In genomic region chr3:24288538-24289236, GRCh38 we compare ENCODE assay signal across 18 cellular contexts.
DNase-seq lines count a peak whose midpoint lies in the region; ATAC-seq, FAIRE-seq and TF ChIP-seq lines count a peak whose summit lies in the region.
"Had no signal": no experiment of that assay in that cellular context is flagged by ENCODE, and none has a peak within 500 bp of the region (broad histone marks: within the 10 kb centered on the region; RNA-seq: fewer than 3 reads in every experiment).

No MANE protein-coding gene starts in this region.

- no peaks in the 10 kb centered on the region for H3K27me3 ChIP-seq in breast epithelium
- H3K27me3 ChIP-seq in pancreas: no peaks in the 10 kb centered on the region
- no peaks in the 10 kb centered on the region for H3K27me3 ChIP-seq in vagina
- H3K27me3 ChIP-seq: body of pancreas had no signal

- TF ChIP-seq CTCF in breast epithelium (IDR thresholded peaks at IDR 0.05) (no peak), MCF 10A (IDR thresholded peaks at IDR 0.05; ENCODE audit: unreplicated experiment) (no peak), pancreas (IDR thresholded peaks at IDR 0.05) (no peak), vagina (IDR thresholded peaks at IDR 0.05) (no peak), natural killer cell (IDR thresholded peaks at IDR 0.05) (no peak)

- H3K27ac ChIP-seq in breast epithelium: peak overlapping the region; percentile 60 to 68
- H3K27ac ChIP-seq in pancreas: no peak overlapping the region
- H3K27ac ChIP-seq in vagina: peak overlapping the region; percentile 14
- H3K27ac ChIP-seq: body of pancreas had no signal

- H3K36me3 ChIP-seq in breast epithelium: no peaks in the 10 kb centered on the region
- no peaks in the 10 kb centered on the region for H3K36me3 ChIP-seq in pancreas
- H3K36me3 ChIP-seq in vagina: no peaks in the 10 kb centered on the region

- ATAC-seq in left cardiac atrium (peak; percentile 79 to 93), pancreas (peak in 3 of 4 donors; percentile 22 to 43 (median 32)), natural killer cell (no peak)
- ATAC-seq: body of pancreas; stimulated activated naive CD8-positive, alpha-beta T cell treated with anti-CD3 and anti-CD28 coated beads, Interleukin-15, amount 100 ng/mL, for 72 hours had no signal

- DNase-seq in breast epithelium (ENCODE audit: low spot score in 2 of 2) (no peak), MCF 10A (ENCODE audit: unreplicated experiment) (no peak), left cardiac atrium (peak; percentile 25), pancreas (no peak), vagina (ENCODE audit: extremely low spot score in 2 of 2) (no peak), natural killer cell (no peak), NK-92 (lab: John Stamatoyannopoulos, UW; ENCODE audit: unreplicated experiment) (no peak), CD1c-positive myeloid dendritic cell (ENCODE audit: extremely low spot score) (no peak)
- DNase-seq: activated CD4-positive, alpha-beta T cell treated with anti-CD3 and anti-CD28 coated beads, Interleukin-2, amount 10 ng/mL, durations not matched to agents 24 days and 14 days; COR-L47; H9; NCI-H1092; NCI-H2227 treated with DMSO at 0.1 percent for 48 hours; stimulated activated naive CD8-positive, alpha-beta T cell treated with anti-CD3 and anti-CD28 coated beads, Interleukin-15, amount 100 ng/mL, for 72 hours had no signal

- 77 to 82% methylated on average over 8 of the region's 8 CpGs for WGBS in pancreas, 2 donors

- H3K27me3 Mint-ChIP-seq in MCF 10A (ENCODE audit: insufficient read depth, unreplicated experiment) (no peaks in the 10 kb centered on the region), natural killer cell (ENCODE audit: low read depth in 2 of 2) (no peaks in the 10 kb centered on the region)
- H3K27me3 Mint-ChIP-seq: activated CD4-positive, alpha-beta T cell treated with anti-CD3 and anti-CD28 coated beads, Interleukin-2, amount 10 ng/mL, durations not matched to agents 24 days and 14 days; stimulated activated naive CD8-positive, alpha-beta T cell treated with anti-CD3 and anti-CD28 coated beads, Interleukin-15, amount 100 ng/mL, for 72 hours had no signal

- H3K4me3 Mint-ChIP-seq in MCF 10A (ENCODE audit: unreplicated experiment) (no peak overlapping the region), natural killer cell (no peak overlapping the region)
- H3K4me3 Mint-ChIP-seq: activated CD4-positive, alpha-beta T cell treated with anti-CD3 and anti-CD28 coated beads, Interleukin-2, amount 10 ng/mL, durations not matched to agents 24 days and 14 days; activated T-helper 1 cell treated with anti-CD3 and anti-CD28 coated beads, Interleukin-12 subunit alpha, Interleukin-12 subunit beta, Interleukin-2, Interleukin-4 antibody, amounts not matched to agents 30 ng/mL and 10 ng/mL and 1 ng/mL, durations not matched to agents 14 hours and 24 hours and 36 hours; H9; stimulated activated naive CD8-positive, alpha-beta T cell treated with anti-CD3 and anti-CD28 coated beads, Interleukin-15, amount 100 ng/mL, for 72 hours had no signal

- no peaks in the 10 kb centered on the region for H3K9me3 ChIP-seq in breast epithelium
- H3K9me3 ChIP-seq in pancreas: no peaks in the 10 kb centered on the region
- H3K9me3 ChIP-seq in vagina: no peaks in the 10 kb centered on the region
- H3K9me3 ChIP-seq: body of pancreas had no signal

- no peak overlapping the region for H3K27ac Mint-ChIP-seq in MCF 10A (ENCODE audit: low read depth, unreplicated experiment)
- no peak overlapping the region for H3K27ac Mint-ChIP-seq in natural killer cell
- H3K27ac Mint-ChIP-seq: activated CD4-positive, alpha-beta T cell treated with anti-CD3 and anti-CD28 coated beads, Interleukin-2, amount 10 ng/mL, durations not matched to agents 24 days and 14 days; activated T-helper 1 cell treated with anti-CD3 and anti-CD28 coated beads, Interleukin-12 subunit alpha, Interleukin-12 subunit beta, Interleukin-2, Interleukin-4 antibody, amounts not matched to agents 30 ng/mL and 10 ng/mL and 1 ng/mL, durations not matched to agents 14 hours and 24 hours and 36 hours; H9; stimulated activated naive CD8-positive, alpha-beta T cell treated with anti-CD3 and anti-CD28 coated beads, Interleukin-15, amount 100 ng/mL, for 72 hours had no signal

- no TSS peak for BruUV-seq in MCF 10A (replicated peaks; lab: Mats Ljungman, UMichigan)

- H3K4me1 ChIP-seq in breast epithelium (peaks cover 3 to 13% of the 10 kb centered on the region in 2 donors), pancreas (peaks cover 0 to 7% (median 0%) of the 10 kb centered on the region in 3 donors), vagina (peaks cover 22% of the 10 kb centered on the region)

- H3K4me1 Mint-ChIP-seq in MCF 10A (ENCODE audit: insufficient read depth, unreplicated experiment) (no peaks in the 10 kb centered on the region), natural killer cell (no peaks in the 10 kb centered on the region)
- H3K4me1 Mint-ChIP-seq: activated CD4-positive, alpha-beta T cell treated with anti-CD3 and anti-CD28 coated beads, Interleukin-2, amount 10 ng/mL, durations not matched to agents 24 days and 14 days; H9; stimulated activated naive CD8-positive, alpha-beta T cell treated with anti-CD3 and anti-CD28 coated beads, Interleukin-15, amount 100 ng/mL, for 72 hours had no signal

- no peak for FAIRE-seq in pancreas (lab: Jason Lieb, UNC)
- FAIRE-seq: A204.1, HTR-8/SVneo had no signal

- intact Hi-C loops in breast epithelium (cut with DNase I; ENCODE audit: low total_unique reads) (no loop called here), MCF 10A (cut with micrococcal nuclease) (no loop called here), left cardiac atrium (cut with DNase I) (no loop called here), pancreas (cut with DNase I) (no loop called here), vagina (cut with DNase I) (no loop called here), natural killer cell (cut with micrococcal nuclease) (no loop called here)

- CTCF ChIA-PET in MCF 10A (lab: Yijun Ruan, JAX): interaction anchor here (1.0 kb wide), 1 partner anchor 25 kb away, joined by 4 read pairs; no protein-coding TSS in a partner anchor

- H3K9me3 Mint-ChIP-seq in MCF 10A (ENCODE audit: unreplicated experiment): no peaks in the 10 kb centered on the region
- H3K9me3 Mint-ChIP-seq in natural killer cell: peaks cover 0 to 3% of the 10 kb centered on the region in 2 donors
- H3K9me3 Mint-ChIP-seq: activated CD4-positive, alpha-beta T cell treated with anti-CD3 and anti-CD28 coated beads, Interleukin-2, amount 10 ng/mL, durations not matched to agents 24 days and 14 days; activated T-helper 1 cell treated with anti-CD3 and anti-CD28 coated beads, Interleukin-12 subunit alpha, Interleukin-12 subunit beta, Interleukin-2, Interleukin-4 antibody, amounts not matched to agents 30 ng/mL and 10 ng/mL and 1 ng/mL, durations not matched to agents 14 hours and 24 hours and 36 hours; H9; stimulated activated naive CD8-positive, alpha-beta T cell treated with anti-CD3 and anti-CD28 coated beads, Interleukin-15, amount 100 ng/mL, for 72 hours had no signal

- H3K4me3 ChIP-seq in breast epithelium (no peak overlapping the region), pancreas (no peak overlapping the region), vagina (no peak overlapping the region)
- H3K4me3 ChIP-seq: body of pancreas had no signal

- POLR2A ChIA-PET in MCF 10A (lab: Yijun Ruan, JAX): no interaction called here

- TF ChIP-seq POLR2A in breast epithelium (IDR thresholded peaks at IDR 0.05): no peak
- TF ChIP-seq POLR2A in vagina (IDR thresholded peaks at IDR 0.05): no peak

- H3K36me3 Mint-ChIP-seq in MCF 10A (ENCODE audit: insufficient read depth, unreplicated experiment) (no peaks in the 10 kb centered on the region), natural killer cell (no peaks in the 10 kb centered on the region)

Comparison
In these comparisons a context has a peak if more than half of its experiments do, and no peak if none do; other contexts are left out.
1. H3K27ac ChIP-seq: peak in breast epithelium (2 of 2) and vagina (single experiment); none in pancreas (0 of 4).
2. ATAC-seq: peak in left cardiac atrium (2 of 2) and pancreas (3 of 4); none in natural killer cell (0 of 3).